Comparison of ENCODE assay signal across 1 cellular context in the genomic region with DNA sequence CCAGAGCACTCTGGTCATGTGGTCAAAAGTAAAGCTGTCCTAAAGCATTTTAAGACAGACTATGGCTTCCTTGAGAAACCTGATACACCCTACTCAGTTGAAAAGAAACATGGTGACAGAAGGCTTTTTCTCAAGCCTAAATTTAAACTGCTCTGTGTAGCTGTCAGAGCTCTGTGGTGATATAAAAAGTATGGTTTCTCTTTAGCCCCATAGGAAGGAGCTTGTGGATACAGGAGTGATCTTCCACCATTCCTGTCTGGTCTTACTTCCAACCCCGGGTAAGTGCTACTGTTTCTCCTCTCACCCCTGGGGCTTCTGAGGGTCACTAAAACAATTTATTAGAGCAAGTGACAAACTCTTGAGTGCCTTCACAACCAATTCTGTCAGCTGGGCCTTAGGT.
TF ChIP-seq lines count a peak whose summit lies in the region.

No MANE protein-coding gene starts in this region.

TF ChIP-seq in GM12878, 131 proteins besides CTCF, POLR2A, EP300 and RAD21:
- TF ChIP-seq, protein P1, sequence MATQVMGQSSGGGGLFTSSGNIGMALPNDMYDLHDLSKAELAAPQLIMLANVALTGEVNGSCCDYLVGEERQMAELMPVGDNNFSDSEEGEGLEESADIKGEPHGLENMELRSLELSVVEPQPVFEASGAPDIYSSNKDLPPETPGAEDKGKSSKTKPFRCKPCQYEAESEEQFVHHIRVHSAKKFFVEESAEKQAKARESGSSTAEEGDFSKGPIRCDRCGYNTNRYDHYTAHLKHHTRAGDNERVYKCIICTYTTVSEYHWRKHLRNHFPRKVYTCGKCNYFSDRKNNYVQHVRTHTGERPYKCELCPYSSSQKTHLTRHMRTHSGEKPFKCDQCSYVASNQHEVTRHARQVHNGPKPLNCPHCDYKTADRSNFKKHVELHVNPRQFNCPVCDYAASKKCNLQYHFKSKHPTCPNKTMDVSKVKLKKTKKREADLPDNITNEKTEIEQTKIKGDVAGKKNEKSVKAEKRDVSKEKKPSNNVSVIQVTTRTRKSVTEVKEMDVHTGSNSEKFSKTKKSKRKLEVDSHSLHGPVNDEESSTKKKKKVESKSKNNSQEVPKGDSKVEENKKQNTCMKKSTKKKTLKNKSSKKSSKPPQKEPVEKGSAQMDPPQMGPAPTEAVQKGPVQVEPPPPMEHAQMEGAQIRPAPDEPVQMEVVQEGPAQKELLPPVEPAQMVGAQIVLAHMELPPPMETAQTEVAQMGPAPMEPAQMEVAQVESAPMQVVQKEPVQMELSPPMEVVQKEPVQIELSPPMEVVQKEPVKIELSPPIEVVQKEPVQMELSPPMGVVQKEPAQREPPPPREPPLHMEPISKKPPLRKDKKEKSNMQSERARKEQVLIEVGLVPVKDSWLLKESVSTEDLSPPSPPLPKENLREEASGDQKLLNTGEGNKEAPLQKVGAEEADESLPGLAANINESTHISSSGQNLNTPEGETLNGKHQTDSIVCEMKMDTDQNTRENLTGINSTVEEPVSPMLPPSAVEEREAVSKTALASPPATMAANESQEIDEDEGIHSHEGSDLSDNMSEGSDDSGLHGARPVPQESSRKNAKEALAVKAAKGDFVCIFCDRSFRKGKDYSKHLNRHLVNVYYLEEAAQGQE (IDR thresholded peaks at IDR 0.05; ENCODE audit: low read depth, low read length), result no peak
- TF ChIP-seq PML (IDR thresholded peaks at IDR 0.05; ENCODE audit: low read length) (no peak), PAX5 (IDR thresholded peaks at IDR 0.05; ENCODE audit: borderline replicate concordance, low read depth, low read length) (no peak), LARP7 (IDR thresholded peaks at IDR 0.05) (no peak), TCF7 (IDR thresholded peaks at IDR 0.05; ENCODE audit: borderline replicate concordance) (no peak), ZZZ3 (IDR thresholded peaks at IDR 0.05; ENCODE audit: control insufficient read depth, insufficient read length, low read depth) (no peak), BCL11A (IDR thresholded peaks at IDR 0.05; ENCODE audit: low read depth, low read length) (no peak)
- TF ChIP-seq, protein P2, sequence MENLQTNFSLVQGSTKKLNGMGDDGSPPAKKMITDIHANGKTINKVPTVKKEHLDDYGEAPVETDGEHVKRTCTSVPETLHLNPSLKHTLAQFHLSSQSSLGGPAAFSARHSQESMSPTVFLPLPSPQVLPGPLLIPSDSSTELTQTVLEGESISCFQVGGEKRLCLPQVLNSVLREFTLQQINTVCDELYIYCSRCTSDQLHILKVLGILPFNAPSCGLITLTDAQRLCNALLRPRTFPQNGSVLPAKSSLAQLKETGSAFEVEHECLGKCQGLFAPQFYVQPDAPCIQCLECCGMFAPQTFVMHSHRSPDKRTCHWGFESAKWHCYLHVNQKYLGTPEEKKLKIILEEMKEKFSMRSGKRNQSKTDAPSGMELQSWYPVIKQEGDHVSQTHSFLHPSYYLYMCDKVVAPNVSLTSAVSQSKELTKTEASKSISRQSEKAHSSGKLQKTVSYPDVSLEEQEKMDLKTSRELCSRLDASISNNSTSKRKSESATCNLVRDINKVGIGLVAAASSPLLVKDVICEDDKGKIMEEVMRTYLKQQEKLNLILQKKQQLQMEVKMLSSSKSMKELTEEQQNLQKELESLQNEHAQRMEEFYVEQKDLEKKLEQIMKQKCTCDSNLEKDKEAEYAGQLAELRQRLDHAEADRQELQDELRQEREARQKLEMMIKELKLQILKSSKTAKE (IDR thresholded peaks at IDR 0.05; ENCODE audit: low read depth, poor library complexity, severe bottlenecking), result no peak
